ENCODE assay signal across 1 cellular context in the genomic region with DNA sequence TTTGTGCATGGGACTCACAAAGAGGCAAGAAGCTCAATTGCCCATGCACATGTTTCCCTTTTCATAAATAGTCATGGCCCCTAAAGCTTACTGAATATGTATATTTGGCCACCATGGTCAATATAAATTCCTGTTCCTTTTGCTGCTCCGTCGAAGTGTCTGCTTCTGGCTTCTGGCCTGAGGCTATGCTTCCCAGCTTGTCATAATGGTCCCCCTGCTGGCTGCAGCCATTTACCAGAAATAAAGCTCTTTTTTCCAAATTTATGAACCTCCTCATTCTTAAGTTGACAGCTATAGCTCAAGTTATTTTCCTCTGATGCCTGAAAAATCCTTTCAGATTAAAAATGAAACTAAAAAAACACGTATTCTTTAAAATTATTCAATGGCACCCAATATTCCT.
TF ChIP-seq lines count a peak whose summit lies in the region.

No MANE protein-coding gene starts in this region.

TF ChIP-seq in SK-N-SH, 30 proteins besides CTCF, POLR2A, EP300 and RAD21 (continued from another document):
- TF ChIP-seq, protein P1, sequence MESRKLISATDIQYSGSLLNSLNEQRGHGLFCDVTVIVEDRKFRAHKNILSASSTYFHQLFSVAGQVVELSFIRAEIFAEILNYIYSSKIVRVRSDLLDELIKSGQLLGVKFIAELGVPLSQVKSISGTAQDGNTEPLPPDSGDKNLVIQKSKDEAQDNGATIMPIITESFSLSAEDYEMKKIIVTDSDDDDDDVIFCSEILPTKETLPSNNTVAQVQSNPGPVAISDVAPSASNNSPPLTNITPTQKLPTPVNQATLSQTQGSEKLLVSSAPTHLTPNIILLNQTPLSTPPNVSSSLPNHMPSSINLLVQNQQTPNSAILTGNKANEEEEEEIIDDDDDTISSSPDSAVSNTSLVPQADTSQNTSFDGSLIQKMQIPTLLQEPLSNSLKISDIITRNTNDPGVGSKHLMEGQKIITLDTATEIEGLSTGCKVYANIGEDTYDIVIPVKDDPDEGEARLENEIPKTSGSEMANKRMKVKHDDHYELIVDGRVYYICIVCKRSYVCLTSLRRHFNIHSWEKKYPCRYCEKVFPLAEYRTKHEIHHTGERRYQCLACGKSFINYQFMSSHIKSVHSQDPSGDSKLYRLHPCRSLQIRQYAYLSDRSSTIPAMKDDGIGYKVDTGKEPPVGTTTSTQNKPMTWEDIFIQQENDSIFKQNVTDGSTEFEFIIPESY (IDR thresholded peaks at IDR 0.05; ENCODE audit: borderline replicate concordance, low read depth), result no peak
- TF ChIP-seq FOXM1 (IDR thresholded peaks at IDR 0.05; ENCODE audit: low read depth) (no peak), RFX5 (IDR thresholded peaks at IDR 0.05; ENCODE audit: low read length) (no peak), MEF2A (IDR thresholded peaks at IDR 0.05; ENCODE audit: borderline replicate concordance, low read depth) (no peak)
- TF ChIP-seq, protein P2, sequence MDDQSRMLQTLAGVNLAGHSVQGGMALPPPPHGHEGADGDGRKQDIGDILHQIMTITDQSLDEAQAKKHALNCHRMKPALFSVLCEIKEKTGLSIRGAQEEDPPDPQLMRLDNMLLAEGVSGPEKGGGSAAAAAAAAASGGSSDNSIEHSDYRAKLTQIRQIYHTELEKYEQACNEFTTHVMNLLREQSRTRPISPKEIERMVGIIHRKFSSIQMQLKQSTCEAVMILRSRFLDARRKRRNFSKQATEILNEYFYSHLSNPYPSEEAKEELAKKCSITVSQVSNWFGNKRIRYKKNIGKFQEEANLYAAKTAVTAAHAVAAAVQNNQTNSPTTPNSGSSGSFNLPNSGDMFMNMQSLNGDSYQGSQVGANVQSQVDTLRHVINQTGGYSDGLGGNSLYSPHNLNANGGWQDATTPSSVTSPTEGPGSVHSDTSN (IDR thresholded peaks at IDR 0.05), result no peak
- TF ChIP-seq, protein P3, sequence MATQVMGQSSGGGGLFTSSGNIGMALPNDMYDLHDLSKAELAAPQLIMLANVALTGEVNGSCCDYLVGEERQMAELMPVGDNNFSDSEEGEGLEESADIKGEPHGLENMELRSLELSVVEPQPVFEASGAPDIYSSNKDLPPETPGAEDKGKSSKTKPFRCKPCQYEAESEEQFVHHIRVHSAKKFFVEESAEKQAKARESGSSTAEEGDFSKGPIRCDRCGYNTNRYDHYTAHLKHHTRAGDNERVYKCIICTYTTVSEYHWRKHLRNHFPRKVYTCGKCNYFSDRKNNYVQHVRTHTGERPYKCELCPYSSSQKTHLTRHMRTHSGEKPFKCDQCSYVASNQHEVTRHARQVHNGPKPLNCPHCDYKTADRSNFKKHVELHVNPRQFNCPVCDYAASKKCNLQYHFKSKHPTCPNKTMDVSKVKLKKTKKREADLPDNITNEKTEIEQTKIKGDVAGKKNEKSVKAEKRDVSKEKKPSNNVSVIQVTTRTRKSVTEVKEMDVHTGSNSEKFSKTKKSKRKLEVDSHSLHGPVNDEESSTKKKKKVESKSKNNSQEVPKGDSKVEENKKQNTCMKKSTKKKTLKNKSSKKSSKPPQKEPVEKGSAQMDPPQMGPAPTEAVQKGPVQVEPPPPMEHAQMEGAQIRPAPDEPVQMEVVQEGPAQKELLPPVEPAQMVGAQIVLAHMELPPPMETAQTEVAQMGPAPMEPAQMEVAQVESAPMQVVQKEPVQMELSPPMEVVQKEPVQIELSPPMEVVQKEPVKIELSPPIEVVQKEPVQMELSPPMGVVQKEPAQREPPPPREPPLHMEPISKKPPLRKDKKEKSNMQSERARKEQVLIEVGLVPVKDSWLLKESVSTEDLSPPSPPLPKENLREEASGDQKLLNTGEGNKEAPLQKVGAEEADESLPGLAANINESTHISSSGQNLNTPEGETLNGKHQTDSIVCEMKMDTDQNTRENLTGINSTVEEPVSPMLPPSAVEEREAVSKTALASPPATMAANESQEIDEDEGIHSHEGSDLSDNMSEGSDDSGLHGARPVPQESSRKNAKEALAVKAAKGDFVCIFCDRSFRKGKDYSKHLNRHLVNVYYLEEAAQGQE (IDR thresholded peaks at IDR 0.05; ENCODE audit: low read depth, low read length), result no peak
